In the genomic region with DNA sequence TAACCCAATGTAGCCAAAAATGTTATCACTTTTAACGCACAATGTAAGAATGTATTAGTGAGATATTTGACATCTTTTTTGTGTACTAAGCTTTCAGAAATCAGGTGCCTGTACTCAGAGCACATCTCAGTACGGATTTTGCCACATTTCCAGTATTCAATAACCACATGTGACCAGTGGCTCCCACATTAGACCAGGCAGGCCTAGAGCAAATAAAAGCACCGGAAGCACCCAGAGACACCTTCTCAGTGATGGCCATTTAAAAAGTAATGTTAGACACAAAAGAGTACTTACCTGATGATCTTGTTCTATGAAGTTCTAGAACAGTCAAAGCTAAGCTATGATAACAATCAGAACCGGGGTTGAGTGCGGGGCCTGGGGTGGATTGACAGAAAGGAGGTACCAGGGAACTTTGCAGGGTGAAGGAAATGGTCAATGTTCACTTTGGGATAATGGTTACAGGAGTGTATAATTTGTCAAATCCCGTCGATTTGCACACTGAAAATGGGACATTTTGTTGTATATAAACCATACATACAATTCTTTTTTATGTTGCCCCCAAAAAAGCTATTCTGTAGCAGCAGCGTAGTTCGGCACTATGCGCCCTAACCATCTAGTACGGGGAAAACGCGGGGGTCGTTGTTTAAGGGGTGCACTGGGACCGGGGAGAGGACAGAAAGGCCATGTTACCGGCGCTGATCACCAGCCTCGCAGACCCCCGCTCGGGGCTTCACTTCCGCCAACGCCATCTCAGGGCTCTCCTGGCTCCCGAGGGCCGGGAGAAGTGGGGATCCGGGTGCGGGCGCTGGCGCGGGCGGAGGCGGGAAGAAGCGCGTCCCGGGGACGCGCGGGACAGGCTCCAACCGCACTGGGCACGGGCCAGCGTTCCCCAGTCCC, we compare ENCODE assay signal across 8 cellular contexts. TPM values are rescaled to one million over a fixed set of nuclear protein-coding genes. Genes with fewer than 3 reads are reported as not detected.
DNase-seq lines count a peak whose midpoint lies in the region; ATAC-seq and TF ChIP-seq lines count a peak whose summit lies in the region.

No MANE protein-coding gene starts in this region.

- H3K4me1 ChIP-seq in Caco-2, result no peaks in the 10 kb centered on the region
- H3K4me1 ChIP-seq in Loucy (ENCODE audit: insufficient read depth, low read length, poor library complexity, severe bottlenecking), result peaks cover 7% of the 10 kb centered on the region
- H3K4me1 ChIP-seq in transverse colon, result peaks cover 0 to 4% (median 0%) of the 10 kb centered on the region in 4 donors

- H3K4me3 Mint-ChIP-seq in Caco-2 (ENCODE audit: unreplicated experiment) (peak overlapping the region; percentile 83), memory B cell (peak overlapping the region; percentile 86)

- H3K27me3 ChIP-seq in Caco-2 (replicated peaks; ENCODE audit: control insufficient read depth, insufficient read depth, low read length), result no peaks in the 10 kb centered on the region
- no peaks in the 10 kb centered on the region for H3K27me3 ChIP-seq in Loucy (ENCODE audit: insufficient read depth, low read length, poor library complexity, severe bottlenecking)
- H3K27me3 ChIP-seq in transverse colon, result no peaks in the 10 kb centered on the region

- no peaks in the 10 kb centered on the region for H3K4me1 Mint-ChIP-seq in Caco-2 (ENCODE audit: low read depth, unreplicated experiment)
- H3K4me1 Mint-ChIP-seq in memory B cell, result peaks cover 13% of the 10 kb centered on the region

- TF ChIP-seq EP300 in transverse colon (IDR thresholded peaks at IDR 0.05; ENCODE audit: low read depth), result no peak

- peak overlapping the region; percentile 84 for H3K4me2 ChIP-seq in Loucy (ENCODE audit: low read depth, low read length, poor library complexity, severe bottlenecking)

- ATAC-seq in GM19438 (IDR thresholded peaks at IDR 0.05; ENCODE audit: low read depth, unreplicated experiment), result peak; percentile 17
- peak; percentile 3 for ATAC-seq in memory B cell (ENCODE audit: low read depth)

- WGBS in transverse colon (ENCODE audit: low coverage in 1 of 2), 2 donors, result 24 to 25% methylated on average over 4 to 40 of the region's 40 CpGs

- no peaks in the 10 kb centered on the region for H3K36me3 ChIP-seq in Caco-2 (ENCODE audit: control insufficient read depth, insufficient read depth, low read length)
- H3K36me3 ChIP-seq in Loucy (ENCODE audit: insufficient read depth, low read length), result no peaks in the 10 kb centered on the region
- no peaks in the 10 kb centered on the region for H3K36me3 ChIP-seq in transverse colon

- peaks cover 22% of the 10 kb centered on the region; the same call in 1 of the 2 replicates for H3K79me2 ChIP-seq in Loucy (ENCODE audit: insufficient read depth, low read length)

- H3K9me3 ChIP-seq in Caco-2 (no peaks in the 10 kb centered on the region), Loucy (ENCODE audit: insufficient read depth, low read depth, low read length) (no peaks in the 10 kb centered on the region), transverse colon (no peaks in the 10 kb centered on the region)

- peak overlapping the region; percentile 85 to 93 (median 90) for H3K27ac ChIP-seq in transverse colon

- H3F3A ChIP-seq in Loucy (ENCODE audit: low read depth), result no peaks in the 10 kb centered on the region

- peak overlapping the region; percentile 97 for H2AFZ ChIP-seq in Loucy (ENCODE audit: low read length)

- DNase-seq in Caco-2 (no peak), cerebellar cortex (ENCODE audit: low spot score) (peak; percentile 16), memory B cell (ENCODE audit: low spot score in 2 of 2) (no peak), transverse colon (no peak), SIG-M5 treated with dmso at 0.1 percent for 504 hours (lab: John Stamatoyannopoulos, UW; ENCODE audit: unreplicated experiment) (no peak), AML-193 (lab: John Stamatoyannopoulos, UW) (no peak)

- CTCF ChIA-PET in Caco-2 (lab: Charles Lee), result no interaction called here

- intact Hi-C loops in Caco-2 (cut with micrococcal nuclease; ENCODE audit: unreplicated experiment) (loop anchor here (10.0 kb wide), 1 partner anchor 857 kb away; the partner anchor contains the start of gene AP1S2), transverse colon (cut with DNase I; ENCODE audit: low total_unique reads) (no loop called here)

- peak overlapping the region; percentile 90 for H3K9ac ChIP-seq in Loucy (ENCODE audit: low read depth, low read length, poor library complexity, severe bottlenecking)

- TF ChIP-seq CTCF in Caco-2 (IDR thresholded peaks at IDR 0.05; ENCODE audit: insufficient read depth in 1 of 2, low read depth in 1 of 2, low read length in 1 of 2, severe bottlenecking in 1 of 2, unreplicated experiment in 1 of 2), result no peak
- TF ChIP-seq CTCF in Loucy (conservative IDR thresholded peaks at IDR 0.05; ENCODE audit: low read length), result no peak
- no peak for TF ChIP-seq CTCF in transverse colon (IDR thresholded peaks at IDR 0.05)

- POLR2A ChIA-PET in Caco-2 (lab: Charles Lee), result no interaction called here

- TF ChIP-seq POLR2A in transverse colon (IDR thresholded peaks at IDR 0.05), result no peak

- peak overlapping the region; percentile 67 for H3K27ac Mint-ChIP-seq in Caco-2 (ENCODE audit: unreplicated experiment)
- H3K27ac Mint-ChIP-seq in memory B cell, result peak overlapping the region; percentile 75

- TSS peak; percentile 30 for BruUV-seq in Caco-2 (replicated peaks; lab: Mats Ljungman, UMichigan)

- H3K9me3 Mint-ChIP-seq in Caco-2 (ENCODE audit: unreplicated experiment), result no peaks in the 10 kb centered on the region
- H3K9me3 Mint-ChIP-seq in memory B cell, result no peaks in the 10 kb centered on the region

- H3K9me2 ChIP-seq in Loucy (replicated peaks; ENCODE audit: low read depth, low read length), result no peaks in the 10 kb centered on the region

- H3K27me3 Mint-ChIP-seq in Caco-2 (ENCODE audit: insufficient read depth, unreplicated experiment) (no peaks in the 10 kb centered on the region), memory B cell (no peaks in the 10 kb centered on the region)

- H3K36me3 Mint-ChIP-seq in Caco-2 (ENCODE audit: insufficient read depth, unreplicated experiment) (peaks cover 5% of the 10 kb centered on the region), memory B cell (no peaks in the 10 kb centered on the region)

- H4K20me1 ChIP-seq in Loucy (ENCODE audit: insufficient read depth, low read length, poor library complexity, severe bottlenecking), result no peaks in the 10 kb centered on the region

- H3K4me3 ChIP-seq in Caco-2 (ENCODE audit: low read depth, low read length) (peak overlapping the region; percentile 75), Loucy (ENCODE audit: low read length, poor library complexity, severe bottlenecking) (peak overlapping the region; percentile 90), transverse colon (peak overlapping the region; percentile 57 to 87 (median 68))

- in situ Hi-C loops in transverse colon (cut with MboI; ENCODE audit: low pct_ligation_motif_present in 1 of 4, low pct_unique_long_range_greater_than_20kb in 1 of 4, low sequenced_read_pairs in 3 of 4), result no loop called here

RNA-seq across cellular contexts. Expression of gene CTPS2, which starts 1.0 kb away (rescaled TPM):
- total RNA-seq in Caco-2 (2022) (20.7 and 22.3 TPM in 2 replicates), transverse colon (10 to 100 TPM in 3 of 4 donors, 1 to 10 TPM in 1; 5.2 to 24.5 (median 15.1) TPM)

RNA-seq across cellular contexts. Expression of gene SYAP1, which starts 7.9 kb away (rescaled TPM):
- total RNA-seq in Caco-2 (2022) (32.8 and 35.7 TPM in 2 replicates), transverse colon (10 to 100 TPM; 25.3 to 34.1 (median 31.9) TPM)
